Comparison of ENCODE assay signal across 9 cellular contexts in genomic region chr2:113848758-113849460, GRCh38. TPM values are rescaled to one million over a fixed set of nuclear protein-coding genes. Genes with fewer than 3 reads are reported as not detected.
DNase-seq lines count a peak whose midpoint lies in the region; ATAC-seq and TF ChIP-seq lines count a peak whose summit lies in the region.
"Had no signal": no experiment of that assay in that cellular context is flagged by ENCODE, and none has a peak within 500 bp of the region (broad histone marks: within the 10 kb centered on the region; RNA-seq: fewer than 3 reads in every experiment).

No MANE protein-coding gene starts in this region.

- H3K9me3 ChIP-seq in spleen: peaks cover 0 to 9% (median 0%) of the 10 kb centered on the region in 8 donors
- no peaks in the 10 kb centered on the region for H3K9me3 ChIP-seq in CD4-positive, alpha-beta memory T cell (ENCODE audit: control insufficient read depth in 1 of 2, low read length in 2 of 2)

- peak; percentile 27 for DNase-seq in activated CD8-positive, alpha-beta T cell treated with anti-CD3 and anti-CD28 coated beads for 36 hours
- no peak for DNase-seq in activated CD8-positive, alpha-beta T cell treated with anti-CD3 and anti-CD28 coated beads, Interleukin-2, amount 10 ng/mL, durations not matched to agents 7 days and 5 days
- DNase-seq in activated naive CD8-positive, alpha-beta T cell treated with anti-CD3 and anti-CD28 coated beads, Interleukin-2, amount 50 U/mL, for 24 hours: no peak
- peak; percentile 18 to 45 (median 35) for DNase-seq in stimulated activated CD4-positive, alpha-beta T cell treated with anti-CD3 and anti-CD28 coated beads, TNF-alpha, amount 100 ng/mL, for 48 hours (ENCODE audit: low read depth in 3 of 3)
- no peak for DNase-seq in spleen
- DNase-seq in CD4-positive, alpha-beta memory T cell: no peak
- no peak for DNase-seq in COLO829 (ENCODE audit: low spot score)
- DNase-seq: activated effector memory CD4-positive, alpha-beta T cell treated with anti-CD3 and anti-CD28 coated beads, Interleukin-2, amount 50 U/mL, for 16 hours had no signal

- peaks cover 5% of the 10 kb centered on the region for H3K9me3 Mint-ChIP-seq in activated CD8-positive, alpha-beta T cell treated with anti-CD3 and anti-CD28 coated beads for 36 hours
- peaks cover 12% of the 10 kb centered on the region for H3K9me3 Mint-ChIP-seq in activated CD8-positive, alpha-beta T cell treated with anti-CD3 and anti-CD28 coated beads, Interleukin-2, amount 10 ng/mL, durations not matched to agents 7 days and 5 days (ENCODE audit: insufficient read depth)
- H3K9me3 Mint-ChIP-seq in activated naive CD8-positive, alpha-beta T cell treated with anti-CD3 and anti-CD28 coated beads, Interleukin-2, amount 50 U/mL, for 24 hours: peaks cover 10% of the 10 kb centered on the region
- peaks cover 0 to 9% (median 4%) of the 10 kb centered on the region in 8 donors for H3K9me3 Mint-ChIP-seq in CD4-positive, alpha-beta memory T cell

- H3K36me3 Mint-ChIP-seq in activated CD8-positive, alpha-beta T cell treated with anti-CD3 and anti-CD28 coated beads for 36 hours (ENCODE audit: low read depth): peaks cover 19% of the 10 kb centered on the region
- peaks cover 13% of the 10 kb centered on the region for H3K36me3 Mint-ChIP-seq in activated CD8-positive, alpha-beta T cell treated with anti-CD3 and anti-CD28 coated beads, Interleukin-2, amount 10 ng/mL, durations not matched to agents 7 days and 5 days (ENCODE audit: low read depth)
- peaks cover 21% of the 10 kb centered on the region for H3K36me3 Mint-ChIP-seq in activated naive CD8-positive, alpha-beta T cell treated with anti-CD3 and anti-CD28 coated beads, Interleukin-2, amount 50 U/mL, for 24 hours (ENCODE audit: low read depth)
- peaks cover 13 to 51% of the 10 kb centered on the region in 2 donors for H3K36me3 Mint-ChIP-seq in CD4-positive, alpha-beta memory T cell

- TF ChIP-seq POLR2A in spleen (IDR thresholded peaks at IDR 0.05): no peak

- peak overlapping the region; percentile 16 for H3K27ac Mint-ChIP-seq in activated CD8-positive, alpha-beta T cell treated with anti-CD3 and anti-CD28 coated beads for 36 hours
- no peak overlapping the region for H3K27ac Mint-ChIP-seq in activated CD8-positive, alpha-beta T cell treated with anti-CD3 and anti-CD28 coated beads, Interleukin-2, amount 10 ng/mL, durations not matched to agents 7 days and 5 days
- no peak overlapping the region for H3K27ac Mint-ChIP-seq in activated naive CD8-positive, alpha-beta T cell treated with anti-CD3 and anti-CD28 coated beads, Interleukin-2, amount 50 U/mL, for 24 hours
- no peak overlapping the region for H3K27ac Mint-ChIP-seq in CD4-positive, alpha-beta memory T cell

- POLR2A ChIA-PET in activated CD8-positive, alpha-beta T cell treated with anti-CD3 and anti-CD28 coated beads for 36 hours (lab: Charles Lee): interaction anchor here (0.8 kb wide), 1 partner anchor 24 kb away, joined by 3 read pairs; no protein-coding TSS in a partner anchor
- POLR2A ChIA-PET in activated CD8-positive, alpha-beta T cell treated with anti-CD3 and anti-CD28 coated beads, Interleukin-2, amount 10 ng/mL, durations not matched to agents 7 days and 5 days (lab: Charles Lee): no interaction called here
- POLR2A ChIA-PET in CD4-positive, alpha-beta memory T cell (lab: Charles Lee; ENCODE audit: partially characterized antibody): no interaction called here

- no peak for TF ChIP-seq CTCF in activated CD8-positive, alpha-beta T cell treated with anti-CD3 and anti-CD28 coated beads for 36 hours (IDR thresholded peaks at IDR 0.05)
- TF ChIP-seq CTCF in spleen (IDR thresholded peaks at IDR 0.05 in 8 of 11, conservative IDR thresholded peaks at IDR 0.05 in 3 of 11): no peak

- H3K4me3 Mint-ChIP-seq in activated CD8-positive, alpha-beta T cell treated with anti-CD3 and anti-CD28 coated beads for 36 hours: no peak overlapping the region
- no peak overlapping the region for H3K4me3 Mint-ChIP-seq in activated CD8-positive, alpha-beta T cell treated with anti-CD3 and anti-CD28 coated beads, Interleukin-2, amount 10 ng/mL, durations not matched to agents 7 days and 5 days
- no peak overlapping the region for H3K4me3 Mint-ChIP-seq in activated naive CD8-positive, alpha-beta T cell treated with anti-CD3 and anti-CD28 coated beads, Interleukin-2, amount 50 U/mL, for 24 hours
- no peak overlapping the region for H3K4me3 Mint-ChIP-seq in CD4-positive, alpha-beta memory T cell

- CTCF ChIA-PET in activated CD8-positive, alpha-beta T cell treated with anti-CD3 and anti-CD28 coated beads for 36 hours (lab: Charles Lee): interaction anchor here (1.0 kb wide), 1 partner anchor 10 kb away, joined by 3 read pairs; no protein-coding TSS in a partner anchor
- CTCF ChIA-PET in activated CD8-positive, alpha-beta T cell treated with anti-CD3 and anti-CD28 coated beads, Interleukin-2, amount 10 ng/mL, durations not matched to agents 7 days and 5 days (lab: Charles Lee): no interaction called here
- CTCF ChIA-PET in CD4-positive, alpha-beta memory T cell (lab: Charles Lee; ENCODE audit: partially characterized antibody): interaction anchor here (0.8 kb wide), 1 partner anchor 32 kb away, joined by 3 read pairs; no protein-coding TSS in a partner anchor

- H3K27me3 Mint-ChIP-seq in activated CD8-positive, alpha-beta T cell treated with anti-CD3 and anti-CD28 coated beads for 36 hours: no peaks in the 10 kb centered on the region
- H3K27me3 Mint-ChIP-seq in activated CD8-positive, alpha-beta T cell treated with anti-CD3 and anti-CD28 coated beads, Interleukin-2, amount 10 ng/mL, durations not matched to agents 7 days and 5 days (ENCODE audit: low read depth): no peaks in the 10 kb centered on the region
- no peaks in the 10 kb centered on the region for H3K27me3 Mint-ChIP-seq in activated naive CD8-positive, alpha-beta T cell treated with anti-CD3 and anti-CD28 coated beads, Interleukin-2, amount 50 U/mL, for 24 hours
- H3K27me3 Mint-ChIP-seq in CD4-positive, alpha-beta memory T cell: peaks cover 0 to 2% of the 10 kb centered on the region in 2 donors

- H3K4me3 ChIP-seq in spleen: no peak overlapping the region
- H3K4me3 ChIP-seq in CD4-positive, alpha-beta memory T cell (ENCODE audit: low read length in 2 of 2): no peak overlapping the region

- H3K36me3 ChIP-seq in spleen: peaks cover 0 to 11% (median 0%) of the 10 kb centered on the region in 6 donors
- H3K36me3 ChIP-seq in CD4-positive, alpha-beta memory T cell (ENCODE audit: insufficient read depth, low read length): no peaks in the 10 kb centered on the region

- no peak overlapping the region for H3K27ac ChIP-seq in spleen
- H3K27ac ChIP-seq in CD4-positive, alpha-beta memory T cell (ENCODE audit: low read depth, low read length): no peak overlapping the region

- peaks cover 6% of the 10 kb centered on the region for H3K4me1 Mint-ChIP-seq in activated CD8-positive, alpha-beta T cell treated with anti-CD3 and anti-CD28 coated beads for 36 hours (ENCODE audit: low read depth)
- H3K4me1 Mint-ChIP-seq in activated CD8-positive, alpha-beta T cell treated with anti-CD3 and anti-CD28 coated beads, Interleukin-2, amount 10 ng/mL, durations not matched to agents 7 days and 5 days (ENCODE audit: low read depth): no peaks in the 10 kb centered on the region
- peaks cover 7% of the 10 kb centered on the region for H3K4me1 Mint-ChIP-seq in activated naive CD8-positive, alpha-beta T cell treated with anti-CD3 and anti-CD28 coated beads, Interleukin-2, amount 50 U/mL, for 24 hours
- no peaks in the 10 kb centered on the region for H3K4me1 Mint-ChIP-seq in CD4-positive, alpha-beta memory T cell

- H3K27me3 ChIP-seq in spleen (replicated peaks in 1 of 7): no peaks in the 10 kb centered on the region
- H3K27me3 ChIP-seq in CD4-positive, alpha-beta memory T cell (ENCODE audit: insufficient read depth, low read length): no peaks in the 10 kb centered on the region

- 67 to 75% (median 70%) methylated on average over 6 of the region's 6 CpGs for WGBS in spleen, 5 donors

- peaks cover 0 to 18% (median 6%) of the 10 kb centered on the region in 6 donors for H3K4me1 ChIP-seq in spleen
- no peaks in the 10 kb centered on the region for H3K4me1 ChIP-seq in CD4-positive, alpha-beta memory T cell (ENCODE audit: insufficient read depth, low read length)

- intact Hi-C loops in activated CD8-positive, alpha-beta T cell treated with anti-CD3 and anti-CD28 coated beads for 36 hours (cut with micrococcal nuclease): no loop called here
- intact Hi-C loops in spleen (cut with DNase I; ENCODE audit: low total_unique reads): no loop called here
- intact Hi-C loops in CD4-positive, alpha-beta memory T cell (cut with micrococcal nuclease): no loop called here

- ATAC-seq in activated CD8-positive, alpha-beta T cell treated with anti-CD3 and anti-CD28 coated beads for 36 hours: peak; percentile 98
- no peak for ATAC-seq in activated CD8-positive, alpha-beta T cell treated with anti-CD3 and anti-CD28 coated beads, Interleukin-2, amount 10 ng/mL, durations not matched to agents 7 days and 5 days
- ATAC-seq in HG03196 (IDR thresholded peaks at IDR 0.05; ENCODE audit: unreplicated experiment): peak; percentile 52
- peak; percentile 97 for ATAC-seq in activated naive CD8-positive, alpha-beta T cell treated with anti-CD3 and anti-CD28 coated beads, Interleukin-2, amount 50 U/mL, for 24 hours

RNA-seq across cellular contexts. Expression of gene ACTR3, which starts 41.0 kb away (rescaled TPM):
- total RNA-seq in activated CD8-positive, alpha-beta T cell treated with anti-CD3 and anti-CD28 coated beads for 36 hours: 100 to 1,000 TPM; 442 to 449 TPM
- 100 to 1,000 TPM; 599 to 604 TPM for total RNA-seq in activated CD8-positive, alpha-beta T cell treated with anti-CD3 and anti-CD28 coated beads, Interleukin-2, amount 10 ng/mL, durations not matched to agents 7 days and 5 days
- total RNA-seq in spleen: 100 to 1,000 TPM; 186 to 488 (median 286) TPM
- 100 to 1,000 TPM in 2 of 3 donors, 10 to 100 TPM in 1; 75.5 to 118 (median 115) TPM for polyA plus RNA-seq in spleen
- 100 to 1,000 TPM; 247 to 251 TPM for total RNA-seq in CD4-positive, alpha-beta memory T cell
- polyA plus RNA-seq in CD4-positive, alpha-beta memory T cell: 100 to 1,000 TPM; 541 to 567 TPM

Comparison
In these comparisons a context has a peak if more than half of its experiments do, and no peak if none do; other contexts are left out.
1. DNase-seq: peak in activated CD8-positive, alpha-beta T cell treated with anti-CD3 and anti-CD28 coated beads for 36 hours (single experiment) and stimulated activated CD4-positive, alpha-beta T cell treated with anti-CD3 and anti-CD28 coated beads, TNF-alpha, amount 100 ng/mL, for 48 hours (3 of 3); none in activated CD8-positive, alpha-beta T cell treated with anti-CD3 and anti-CD28 coated beads, Interleukin-2, amount 10 ng/mL, durations not matched to agents 7 days and 5 days (single experiment), activated naive CD8-positive, alpha-beta T cell treated with anti-CD3 and anti-CD28 coated beads, Interleukin-2, amount 50 U/mL, for 24 hours (single experiment), spleen (single experiment), CD4-positive, alpha-beta memory T cell (0 of 5) and COLO829 (single experiment).